ENCODE assay signal across 7 cellular contexts in the genomic region with DNA sequence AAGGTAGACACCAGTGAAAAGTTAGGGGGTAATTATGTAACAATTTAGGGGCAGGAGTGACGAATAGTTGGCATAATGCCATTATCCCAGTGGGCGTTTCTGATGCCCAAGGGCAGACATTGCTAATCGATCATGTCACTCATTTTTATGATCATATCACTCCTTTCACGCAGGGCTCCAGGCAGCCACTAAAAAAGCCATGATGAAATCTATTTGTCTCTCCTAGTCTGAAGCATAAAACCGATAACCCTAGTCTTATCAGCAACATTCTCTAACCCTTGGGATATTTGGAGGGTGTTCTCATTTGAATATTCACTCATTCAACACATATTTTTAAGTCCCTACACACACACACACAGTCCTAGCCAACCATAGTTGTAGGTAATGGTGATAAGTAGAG.
"Had no signal": no experiment of that assay in that cellular context is flagged by ENCODE, and none has a peak within 500 bp of the region (broad histone marks: within the 10 kb centered on the region; RNA-seq: fewer than 3 reads in every experiment).

No MANE protein-coding gene starts in this region.

- H2AFZ ChIP-seq: GM23248 had no signal

- ATAC-seq: HCT116 had no signal

- H3K9me3 ChIP-seq: HAP-1 had no signal

- H3K4me3 Mint-ChIP-seq: HFFc6 had no signal

- H3K27ac Mint-ChIP-seq: HFFc6 had no signal

- H3K27ac ChIP-seq: GM23248 had no signal

- DNase-seq: GM23248, GOT3, H7, HFFc6, IMR-90 had no signal

- H3K36me3 ChIP-seq: HAP-1 had no signal

- H3K4me1 ChIP-seq: HAP-1 had no signal

- H3K9ac ChIP-seq: GM23248 had no signal

- H3K4me3 ChIP-seq: GM23248, HAP-1 had no signal
